Comparison of ENCODE assay signal across 3 cellular contexts in the genomic region with DNA sequence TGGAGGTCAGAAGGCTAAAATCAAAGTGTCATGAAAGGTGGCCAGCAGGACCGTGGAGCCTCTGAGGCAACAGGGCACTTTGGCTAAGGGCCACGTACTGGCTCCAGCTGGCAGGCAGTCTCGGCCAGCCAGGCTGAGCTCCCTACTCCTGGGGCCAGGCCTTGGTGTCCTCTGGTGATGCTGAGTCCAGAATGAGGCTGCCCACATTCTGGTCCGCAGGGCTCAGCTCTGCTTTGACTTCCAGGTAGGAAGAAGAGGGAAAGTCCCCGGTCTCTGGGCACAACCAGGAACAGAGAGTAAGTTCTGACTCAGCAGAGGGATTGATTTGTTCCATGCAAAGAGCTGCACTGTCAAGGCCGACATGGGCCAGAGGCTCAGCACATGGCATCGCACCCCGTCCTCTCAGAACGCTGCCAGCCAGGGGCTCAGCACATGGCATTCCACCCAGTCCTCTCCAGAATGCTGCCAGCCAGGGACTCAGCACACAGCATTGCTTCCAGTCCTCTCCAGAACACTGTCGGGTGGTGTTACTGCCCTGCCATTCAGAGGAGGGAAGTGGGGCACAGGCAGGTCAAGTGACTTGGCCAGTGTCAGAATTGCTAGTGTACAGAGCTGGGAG. TPM values are rescaled to one million over a fixed set of nuclear protein-coding genes. Genes with fewer than 3 reads are reported as not detected.
"Had no signal": no experiment of that assay in that cellular context is flagged by ENCODE, and none has a peak within 500 bp of the region (broad histone marks: within the 10 kb centered on the region; RNA-seq: fewer than 3 reads in every experiment).

No MANE protein-coding gene starts in this region.

RNA-seq across cellular contexts. Expression of gene LGALS9C, which starts 2.5 kb away (rescaled TPM):
- total RNA-seq: aorta, LHCN-M2, SJCRH30 had no signal
